17 cellular contexts compared by ENCODE assay signal in genomic region chr4:84325625-84326024, GRCh38.
A peak's percentile ranks its signal among the peaks of the same experiment; 100 is the strongest.
DNase-seq lines count a peak whose midpoint lies in the region; ATAC-seq, FAIRE-seq and TF ChIP-seq lines count a peak whose summit lies in the region.
"Had no signal": no experiment of that assay in that cellular context is flagged by ENCODE, and none has a peak within 500 bp of the region (broad histone marks: within the 10 kb centered on the region; RNA-seq: fewer than 3 reads in every experiment).

No MANE protein-coding gene starts in this region.

- no peaks in the 10 kb centered on the region for H3K23me2 ChIP-seq in H1 (ENCODE audit: low read depth, low read length)

- no peak overlapping the region for H3K23ac ChIP-seq in H1 (ENCODE audit: insufficient read length)

- H3K36me3 Mint-ChIP-seq in GM23338 (ENCODE audit: low read depth): no peaks in the 10 kb centered on the region
- H3K36me3 Mint-ChIP-seq in Calu3 (ENCODE audit: insufficient read depth, unreplicated experiment): no peaks in the 10 kb centered on the region
- H3K36me3 Mint-ChIP-seq: CD4-positive, alpha-beta memory T cell had no signal

- peaks cover 25% of the 10 kb centered on the region for H3K4me1 ChIP-seq in GM23338 (ENCODE audit: insufficient read depth)
- H3K4me1 ChIP-seq in H1 (replicated peaks in 1 of 4; ENCODE audit: control insufficient read depth in 3 of 4, insufficient read depth in 4 of 4, low read length in 3 of 4): peaks cover 1 to 12% (median 11%) of the 10 kb centered on the region in 4 experiments; a peak in 5 of 7 replicates
- no peaks in the 10 kb centered on the region for H3K4me1 ChIP-seq in right atrium auricular region
- peaks cover 12% of the 10 kb centered on the region for H3K4me1 ChIP-seq in HAP-1

- H3K9me3 ChIP-seq in H1 (ENCODE audit: insufficient read depth in 2 of 2, low read depth in 1 of 2, low read length in 1 of 2) (no peaks in the 10 kb centered on the region), right atrium auricular region (peaks cover 0 to 3% of the 10 kb centered on the region in 2 donors), HAP-1 (no peaks in the 10 kb centered on the region)

- BruUV-seq in Calu3 (replicated peaks; lab: Mats Ljungman, UMichigan): no TSS peak

- H3K27me3 Mint-ChIP-seq in GM23338 (ENCODE audit: insufficient read depth, low read depth, poor library complexity): no peaks in the 10 kb centered on the region
- H3K27me3 Mint-ChIP-seq in Calu3 (ENCODE audit: unreplicated experiment): peaks cover 13% of the 10 kb centered on the region
- H3K27me3 Mint-ChIP-seq: CD4-positive, alpha-beta memory T cell had no signal

- no peaks in the 10 kb centered on the region for H3K27me3 ChIP-seq in GM23338 (ENCODE audit: insufficient read depth)
- no peaks in the 10 kb centered on the region for H3K27me3 ChIP-seq in H7 (ENCODE audit: control insufficient read depth, insufficient read depth, low read length)
- no peaks in the 10 kb centered on the region for H3K27me3 ChIP-seq in H1 (replicated peaks in 1 of 4; ENCODE audit: control insufficient read depth in 3 of 4, extremely low read depth in 1 of 4, insufficient read depth in 3 of 4, low read length in 3 of 4)
- no peaks in the 10 kb centered on the region for H3K27me3 ChIP-seq in right atrium auricular region
- no peaks in the 10 kb centered on the region for H3K27me3 ChIP-seq in HAP-1 (ENCODE audit: low read depth)

- CTCF ChIA-PET in H1 (lab: Charles Lee; ENCODE audit: partially characterized antibody): interaction anchor here (0.6 to 2.4 kb wide), 5 partner anchors 9 to 322 kb away, joined by 3 to 5 read pairs (median 3); no protein-coding TSS in a partner anchor
- CTCF ChIA-PET in Calu3 (lab: Charles Lee): no interaction called here

- no peak overlapping the region for H3K14ac ChIP-seq in H1 (ENCODE audit: insufficient read length)

- 0 out of 2 replicates have a peak overlapping the region, but pooled peaks have one; percentile 23 for H3K4me2 ChIP-seq in GM23338
- H3K4me2 ChIP-seq in H1 (ENCODE audit: insufficient read depth in 1 of 2, low read depth in 2 of 2, low read length in 2 of 2): peak overlapping the region in 1 of 2 experiments; percentile 21; a peak in 1 of 4 replicates

- H3K9ac ChIP-seq in H1 (replicated peaks in 1 of 4; ENCODE audit: extremely low read depth in 1 of 4, low read depth in 3 of 4, low read length in 3 of 4): no peak overlapping the region

- in situ Hi-C loops in HAP-1 (cut with MboI; ENCODE audit: low sequenced_read_pairs): no loop called here

- H3K4me3 ChIP-seq in GM23338 (no peak overlapping the region), H7 (ENCODE audit: insufficient read depth, low read depth, low read length) (no peak overlapping the region), H1 (ENCODE audit: extremely low read depth in 1 of 4, insufficient read depth in 2 of 4, low read depth in 3 of 4, low read length in 4 of 4) (no peak overlapping the region), right atrium auricular region (no peak overlapping the region), HAP-1 (no peak overlapping the region)

- TF ChIP-seq CTCF in GM23338 (conservative IDR thresholded peaks at IDR 0.05; ENCODE audit: low read depth in 2 of 2) (0 out of 4 replicates have a peak, but pooled peaks of 1 of the 2 experiments have one; percentile 2), H1 (IDR thresholded peaks at IDR 0.05; ENCODE audit: control extremely low read depth in 1 of 3, insufficient read depth in 1 of 3, low read depth in 1 of 3, low read length in 3 of 3) (peak in 1 of 3 experiments; percentile 16; a peak in 1 of 4 replicates), Calu3 (IDR thresholded peaks at IDR 0.05; ENCODE audit: unreplicated experiment) (no peak), right atrium auricular region (IDR thresholded peaks at IDR 0.05) (no peak)

- DNase-seq in GM23338 (ENCODE audit: low spot score) (peak; percentile 44), H7 (peak; percentile 18), H1 (ENCODE audit: low read depth in 1 of 2, low spot score in 2 of 2) (no peak), left kidney (ENCODE audit: low read depth, low spot score) (peak; percentile 4), Right ventricle myocardium inferior (ENCODE audit: missing footprints) (no peak), Calu3 (no peak), right atrium auricular region (ENCODE audit: low spot score) (no peak), HAP-1 (ENCODE audit: low spot score in 2 of 2) (no peak)
- DNase-seq: CD4-positive, alpha-beta memory T cell; COR-L47; DMS79 treated with DMSO at 0.1 percent for 48 hours; GF-D8; GOT3; H9; HFFc6 had no signal

- H4K91ac ChIP-seq in H1 (replicated peaks; ENCODE audit: insufficient read length, low read length): no peak overlapping the region

- H3K4ac ChIP-seq in H1 (replicated peaks; ENCODE audit: insufficient read length, low read depth, low read length): no peak overlapping the region

- TF ChIP-seq EP300 in H1 (IDR thresholded peaks at IDR 0.05; ENCODE audit: borderline replicate concordance in 1 of 2, low read depth in 2 of 2, low read length in 2 of 2): no peak

- intact Hi-C loops in Right ventricle myocardium inferior (cut with DNase I) (no loop called here), Calu3 (cut with micrococcal nuclease; ENCODE audit: unreplicated experiment) (no loop called here)

- H2AFZ ChIP-seq in GM23338 (peak overlapping the region; percentile 35; the same call in 1 of the 2 replicates), H1 (ENCODE audit: low read length) (no peak overlapping the region)

- H4K20me1 ChIP-seq in GM23338 (replicated peaks; ENCODE audit: insufficient read depth) (no peaks in the 10 kb centered on the region), H1 (replicated peaks in 1 of 2; ENCODE audit: control insufficient read depth in 1 of 2, insufficient read depth in 2 of 2, low read length in 2 of 2) (no peaks in the 10 kb centered on the region)

- H2BK5ac ChIP-seq in H1 (ENCODE audit: low read depth, low read length): no peak overlapping the region

- no peaks in the 10 kb centered on the region for H3K79me1 ChIP-seq in H1 (ENCODE audit: low read depth, low read length)

- H4K8ac ChIP-seq in H1 (ENCODE audit: extremely low read depth, insufficient read depth, low read length): no peak overlapping the region

- TF ChIP-seq POLR2A in H1 (IDR thresholded peaks at IDR 0.05; ENCODE audit: control extremely low read depth in 1 of 2, low read depth in 2 of 2, low read length in 2 of 2): no peak

- no peak overlapping the region for H2BK15ac ChIP-seq in H1 (ENCODE audit: low read length)

- no peaks in the 10 kb centered on the region; the same call in 1 of the 2 replicates for H3K9me2 ChIP-seq in GM23338 (ENCODE audit: insufficient read depth)

- H3K4me1 Mint-ChIP-seq in GM23338 (peaks cover 26% of the 10 kb centered on the region), Calu3 (ENCODE audit: low read depth, unreplicated experiment) (no peaks in the 10 kb centered on the region)

- TF ChIP-seq RAD21 in H1 (IDR thresholded peaks at IDR 0.05 in 1 of 2, conservative IDR thresholded peaks at IDR 0.05 in 1 of 2; ENCODE audit: low read depth in 2 of 2, low read length in 2 of 2): peak in 1 of 2 experiments; percentile 27; a peak in 1 of 4 replicates

- FAIRE-seq in H1 (lab: Jason Lieb, UNC): peak; percentile 88
- FAIRE-seq: GM12891, GM18507 had no signal

- H2BK12ac ChIP-seq in H1 (ENCODE audit: low read depth, low read length): no peak overlapping the region

- no peaks in the 10 kb centered on the region; the same call in 2 of the 3 replicates for H3K9me3 Mint-ChIP-seq in GM23338
- no peaks in the 10 kb centered on the region for H3K9me3 Mint-ChIP-seq in Calu3 (ENCODE audit: low read depth, unreplicated experiment)

- H3K27ac ChIP-seq in GM23338 (ENCODE audit: low read depth): no peak overlapping the region
- no peak overlapping the region for H3K27ac ChIP-seq in H1 (ENCODE audit: low read depth, low read length)
- no peak overlapping the region for H3K27ac ChIP-seq in right atrium auricular region

- no peak overlapping the region for H2BK20ac ChIP-seq in H1 (ENCODE audit: low read length)

- H2AK5ac ChIP-seq in H1 (ENCODE audit: low read depth, low read length): no peak overlapping the region

- H3K79me2 ChIP-seq in GM23338 (replicated peaks; ENCODE audit: insufficient read depth) (no peaks in the 10 kb centered on the region), H1 (ENCODE audit: control insufficient read depth in 1 of 2, insufficient read depth in 2 of 2, low read length in 2 of 2) (no peaks in the 10 kb centered on the region)

- no peak overlapping the region for H3K56ac ChIP-seq in H1 (replicated peaks; ENCODE audit: insufficient read length, low read depth, low read length)

- H4K5ac ChIP-seq in H1 (ENCODE audit: insufficient read length, low read depth, low read length): no peak overlapping the region

- H2BK120ac ChIP-seq in H1 (replicated peaks; ENCODE audit: low read depth, low read length): no peak overlapping the region

- H3K4me3 Mint-ChIP-seq in GM23338 (no peak overlapping the region), Calu3 (ENCODE audit: low read depth, unreplicated experiment) (no peak overlapping the region)
- H3K4me3 Mint-ChIP-seq: CD4-positive, alpha-beta memory T cell; H9; HFFc6 had no signal

- no peaks in the 10 kb centered on the region for H3F3A ChIP-seq in GM23338 (replicated peaks; ENCODE audit: low read depth)

- H3K18ac ChIP-seq in H1 (ENCODE audit: extremely low read depth, low read length): no peak overlapping the region

- ATAC-seq in GM23338 (peak; percentile 68), Right ventricle myocardium inferior (no peak)

- 61% methylated on average over 2 of the region's 2 CpGs; no CpG with 5 or more reads in 1 of the 2 experiments for WGBS in H1 (ENCODE audit: extremely low coverage in 1 of 2, insufficient coverage in 1 of 2, insufficient read length in 1 of 2, insufficient replicate concordance in 2 of 2, low coverage in 1 of 2, low lambda C conversion rate in 2 of 2, missing lambda C conversion rate in 1 of 2), 2 experiments

- POLR2A ChIA-PET in H1 (lab: Charles Lee; ENCODE audit: partially characterized antibody): no interaction called here

- H3K27ac Mint-ChIP-seq in GM23338 (no peak overlapping the region), Calu3 (ENCODE audit: unreplicated experiment) (no peak overlapping the region)
- H3K27ac Mint-ChIP-seq: CD4-positive, alpha-beta memory T cell; HFFc6 had no signal

- no peaks in the 10 kb centered on the region for H3K36me3 ChIP-seq in GM23338 (ENCODE audit: insufficient read depth)
- no peaks in the 10 kb centered on the region for H3K36me3 ChIP-seq in H7 (replicated peaks; ENCODE audit: control insufficient read depth, insufficient read depth, low read length)
- H3K36me3 ChIP-seq in H1 (ENCODE audit: control insufficient read depth in 2 of 4, insufficient read depth in 4 of 4, low read length in 3 of 4): no peaks in the 10 kb centered on the region
- no peaks in the 10 kb centered on the region for H3K36me3 ChIP-seq in right atrium auricular region
- H3K36me3 ChIP-seq in HAP-1 (replicated peaks): no peaks in the 10 kb centered on the region

TF ChIP-seq in GM23338, 12 proteins besides CTCF, POLR2A, EP300 and RAD21 (continues in another document):
- TF ChIP-seq EZH2 (IDR thresholded peaks at IDR 0.05; ENCODE audit: low read depth, unreplicated experiment): no peak

TF ChIP-seq in H1, 55 proteins besides CTCF, POLR2A, EP300 and RAD21 (continues in another document):
- TF ChIP-seq SRF (IDR thresholded peaks at IDR 0.05; ENCODE audit: low read depth, low read length) (no peak), SIX5 (IDR thresholded peaks at IDR 0.05; ENCODE audit: low read depth, low read length) (no peak), CBX5 (IDR thresholded peaks at IDR 0.05; ENCODE audit: low read depth, low read length) (no peak)

Comparison
In these comparisons a context has a peak if more than half of its experiments do, and no peak if none do; other contexts are left out.
1. DNase-seq: peak in GM23338 (single experiment), H7 (single experiment) and left kidney (single experiment); none in H1 (0 of 2), Right ventricle myocardium inferior (single experiment), Calu3 (single experiment), right atrium auricular region (single experiment) and HAP-1 (0 of 2).